In genomic region chr2:168469281-168469988, GRCh38 we compare ENCODE assay signal across 9 cellular contexts. TPM values are rescaled to one million over a fixed set of nuclear protein-coding genes. Genes with fewer than 3 reads are reported as not detected.
DNase-seq lines count a peak whose midpoint lies in the region; ATAC-seq and TF ChIP-seq lines count a peak whose summit lies in the region.
"Had no signal": no experiment of that assay in that cellular context is flagged by ENCODE, and none has a peak within 500 bp of the region (broad histone marks: within the 10 kb centered on the region; RNA-seq: fewer than 3 reads in every experiment).

No MANE protein-coding gene starts in this region.

- ATAC-seq in GM21381 (IDR thresholded peaks at IDR 0.05; ENCODE audit: unreplicated experiment) = peak; percentile 56
- ATAC-seq in HG03432 (IDR thresholded peaks at IDR 0.05; ENCODE audit: unreplicated experiment) = peak; percentile 73
- ATAC-seq in activated naive CD8-positive, alpha-beta T cell treated with anti-CD3 and anti-CD28 coated beads, Interleukin-2, amount 50 U/mL, for 24 hours = peak; percentile 38

- CTCF ChIA-PET in GM10248 (lab: Yijun Ruan, JAX) = interaction anchor here (0.7 to 3.9 kb wide), 6 partner anchors 8 to 122 kb away, joined by 3 to 30 read pairs (median 4); no protein-coding TSS in a partner anchor
- CTCF ChIA-PET in activated CD4-positive, alpha-beta memory T cell treated with anti-CD3 and anti-CD28 coated beads, Interleukin-2, amount 10 ng/mL, durations not matched to agents 7 days and 5 days (lab: Charles Lee) = no interaction called here

- no peaks in the 10 kb centered on the region for H3K9me3 Mint-ChIP-seq in activated naive CD8-positive, alpha-beta T cell treated with anti-CD3 and anti-CD28 coated beads, Interleukin-2, amount 50 U/mL, for 24 hours
- H3K9me3 Mint-ChIP-seq in activated CD4-positive, alpha-beta memory T cell treated with anti-CD3 and anti-CD28 coated beads, Interleukin-2, amount 10 ng/mL, durations not matched to agents 7 days and 5 days = peaks cover 3% of the 10 kb centered on the region

- no peak for TF ChIP-seq CTCF in GM10248 (IDR thresholded peaks at IDR 0.05; ENCODE audit: control extremely low read depth, extremely low read depth, low read depth, missing control alignments)

- DNase-seq in GM10248 (ENCODE audit: extremely low spot score) (peak; percentile 42), NCI-H226 (no peak), DMS114 treated with DMSO at 0.1 percent for 48 hours (lab: John Stamatoyannopoulos, UW; ENCODE audit: unreplicated experiment) (no peak), COLO829 (ENCODE audit: low spot score) (no peak)
- DNase-seq in activated naive CD8-positive, alpha-beta T cell treated with anti-CD3 and anti-CD28 coated beads, Interleukin-2, amount 50 U/mL, for 24 hours = no peak
- DNase-seq in activated CD4-positive, alpha-beta memory T cell treated with anti-CD3 and anti-CD28 coated beads, Interleukin-2, amount 10 ng/mL, durations not matched to agents 7 days and 5 days = no peak
- DNase-seq: Caco-2 had no signal

- peak overlapping the region; percentile 29 for H3K27ac Mint-ChIP-seq in activated naive CD8-positive, alpha-beta T cell treated with anti-CD3 and anti-CD28 coated beads, Interleukin-2, amount 50 U/mL, for 24 hours
- no peak overlapping the region for H3K27ac Mint-ChIP-seq in activated CD4-positive, alpha-beta memory T cell treated with anti-CD3 and anti-CD28 coated beads, Interleukin-2, amount 10 ng/mL, durations not matched to agents 7 days and 5 days

- peaks cover 66% of the 10 kb centered on the region for H3K4me1 Mint-ChIP-seq in activated naive CD8-positive, alpha-beta T cell treated with anti-CD3 and anti-CD28 coated beads, Interleukin-2, amount 50 U/mL, for 24 hours
- H3K4me1 Mint-ChIP-seq in activated CD4-positive, alpha-beta memory T cell treated with anti-CD3 and anti-CD28 coated beads, Interleukin-2, amount 10 ng/mL, durations not matched to agents 7 days and 5 days = peaks cover 25% of the 10 kb centered on the region

- H3K27me3 Mint-ChIP-seq in activated naive CD8-positive, alpha-beta T cell treated with anti-CD3 and anti-CD28 coated beads, Interleukin-2, amount 50 U/mL, for 24 hours = no peaks in the 10 kb centered on the region
- H3K27me3 Mint-ChIP-seq in activated CD4-positive, alpha-beta memory T cell treated with anti-CD3 and anti-CD28 coated beads, Interleukin-2, amount 10 ng/mL, durations not matched to agents 7 days and 5 days = no peaks in the 10 kb centered on the region

- POLR2A ChIA-PET in GM10248 (lab: Yijun Ruan, JAX) = no interaction called here
- POLR2A ChIA-PET in activated CD4-positive, alpha-beta memory T cell treated with anti-CD3 and anti-CD28 coated beads, Interleukin-2, amount 10 ng/mL, durations not matched to agents 7 days and 5 days (lab: Charles Lee) = interaction anchor here (1.5 kb wide), 1 partner anchor 21 kb away, joined by 5 read pairs; no protein-coding TSS in a partner anchor

- H3K4me3 Mint-ChIP-seq in activated naive CD8-positive, alpha-beta T cell treated with anti-CD3 and anti-CD28 coated beads, Interleukin-2, amount 50 U/mL, for 24 hours = peak overlapping the region; percentile 16
- no peak overlapping the region for H3K4me3 Mint-ChIP-seq in activated CD4-positive, alpha-beta memory T cell treated with anti-CD3 and anti-CD28 coated beads, Interleukin-2, amount 10 ng/mL, durations not matched to agents 7 days and 5 days

- H3K36me3 Mint-ChIP-seq in activated naive CD8-positive, alpha-beta T cell treated with anti-CD3 and anti-CD28 coated beads, Interleukin-2, amount 50 U/mL, for 24 hours (ENCODE audit: low read depth) = peaks cover 5% of the 10 kb centered on the region
- peaks cover 5% of the 10 kb centered on the region for H3K36me3 Mint-ChIP-seq in activated CD4-positive, alpha-beta memory T cell treated with anti-CD3 and anti-CD28 coated beads, Interleukin-2, amount 10 ng/mL, durations not matched to agents 7 days and 5 days (ENCODE audit: low read depth)

RNA-seq across cellular contexts. Expression of gene CERS6, which starts 13.4 kb away (rescaled TPM):
- total RNA-seq in activated CD4-positive, alpha-beta memory T cell treated with anti-CD3 and anti-CD28 coated beads, Interleukin-2, amount 10 ng/mL, durations not matched to agents 7 days and 5 days = 1 to 10 TPM; 7.4 to 8.4 TPM
